Comparison of ENCODE assay signal across 1 cellular context in the genomic region with DNA sequence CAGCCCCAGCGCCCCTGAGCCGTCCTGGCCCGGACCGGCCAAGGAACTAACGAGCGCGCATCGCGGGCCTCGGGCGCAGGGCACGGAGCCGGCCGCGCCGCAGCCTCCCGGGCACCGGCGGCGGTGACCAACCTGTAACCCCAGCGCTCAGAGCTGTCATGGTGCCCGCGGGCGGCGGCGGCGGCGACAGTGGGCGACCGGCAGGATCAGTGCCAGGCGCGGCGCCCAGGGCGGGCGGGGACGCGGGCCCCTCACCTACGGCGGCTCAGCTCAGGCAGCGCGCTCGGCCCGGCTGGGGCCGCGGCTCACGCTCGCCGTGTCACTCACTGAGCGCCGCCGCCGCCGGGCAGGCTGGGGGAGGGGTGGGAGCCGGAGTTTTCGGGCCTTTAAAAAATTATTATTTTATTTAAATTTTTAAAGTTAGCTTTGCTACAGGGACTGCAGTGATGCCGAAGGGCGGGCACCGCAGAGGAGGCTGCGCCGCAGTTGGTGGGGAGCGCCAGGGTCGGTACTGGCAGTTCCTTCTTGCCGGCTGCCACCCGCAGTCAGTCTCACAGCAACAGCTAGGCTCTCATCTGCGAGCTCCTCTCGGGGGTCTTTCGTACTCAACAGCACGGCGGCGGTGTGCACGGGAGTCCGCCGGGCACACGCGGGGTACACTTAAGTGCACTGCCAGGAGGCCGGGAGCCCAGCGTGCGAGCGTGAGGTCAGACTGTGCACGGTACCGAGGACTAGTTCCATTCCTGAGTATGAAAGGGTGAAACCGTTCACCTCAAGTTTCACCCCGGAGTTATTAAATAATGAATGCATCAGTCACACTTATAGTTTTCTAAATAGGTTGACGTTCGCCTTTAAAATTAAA.
TF ChIP-seq lines count a peak whose summit lies in the region.

A gene (minus strand): TSS at position 328 of the 862 bp plus-strand sequence. CDS start 17,382 bp downstream, outside the sequence.

TF ChIP-seq in GM23338, 12 proteins besides CTCF, POLR2A, EP300 and RAD21 (continued from another document):
- TF ChIP-seq, protein P1, sequence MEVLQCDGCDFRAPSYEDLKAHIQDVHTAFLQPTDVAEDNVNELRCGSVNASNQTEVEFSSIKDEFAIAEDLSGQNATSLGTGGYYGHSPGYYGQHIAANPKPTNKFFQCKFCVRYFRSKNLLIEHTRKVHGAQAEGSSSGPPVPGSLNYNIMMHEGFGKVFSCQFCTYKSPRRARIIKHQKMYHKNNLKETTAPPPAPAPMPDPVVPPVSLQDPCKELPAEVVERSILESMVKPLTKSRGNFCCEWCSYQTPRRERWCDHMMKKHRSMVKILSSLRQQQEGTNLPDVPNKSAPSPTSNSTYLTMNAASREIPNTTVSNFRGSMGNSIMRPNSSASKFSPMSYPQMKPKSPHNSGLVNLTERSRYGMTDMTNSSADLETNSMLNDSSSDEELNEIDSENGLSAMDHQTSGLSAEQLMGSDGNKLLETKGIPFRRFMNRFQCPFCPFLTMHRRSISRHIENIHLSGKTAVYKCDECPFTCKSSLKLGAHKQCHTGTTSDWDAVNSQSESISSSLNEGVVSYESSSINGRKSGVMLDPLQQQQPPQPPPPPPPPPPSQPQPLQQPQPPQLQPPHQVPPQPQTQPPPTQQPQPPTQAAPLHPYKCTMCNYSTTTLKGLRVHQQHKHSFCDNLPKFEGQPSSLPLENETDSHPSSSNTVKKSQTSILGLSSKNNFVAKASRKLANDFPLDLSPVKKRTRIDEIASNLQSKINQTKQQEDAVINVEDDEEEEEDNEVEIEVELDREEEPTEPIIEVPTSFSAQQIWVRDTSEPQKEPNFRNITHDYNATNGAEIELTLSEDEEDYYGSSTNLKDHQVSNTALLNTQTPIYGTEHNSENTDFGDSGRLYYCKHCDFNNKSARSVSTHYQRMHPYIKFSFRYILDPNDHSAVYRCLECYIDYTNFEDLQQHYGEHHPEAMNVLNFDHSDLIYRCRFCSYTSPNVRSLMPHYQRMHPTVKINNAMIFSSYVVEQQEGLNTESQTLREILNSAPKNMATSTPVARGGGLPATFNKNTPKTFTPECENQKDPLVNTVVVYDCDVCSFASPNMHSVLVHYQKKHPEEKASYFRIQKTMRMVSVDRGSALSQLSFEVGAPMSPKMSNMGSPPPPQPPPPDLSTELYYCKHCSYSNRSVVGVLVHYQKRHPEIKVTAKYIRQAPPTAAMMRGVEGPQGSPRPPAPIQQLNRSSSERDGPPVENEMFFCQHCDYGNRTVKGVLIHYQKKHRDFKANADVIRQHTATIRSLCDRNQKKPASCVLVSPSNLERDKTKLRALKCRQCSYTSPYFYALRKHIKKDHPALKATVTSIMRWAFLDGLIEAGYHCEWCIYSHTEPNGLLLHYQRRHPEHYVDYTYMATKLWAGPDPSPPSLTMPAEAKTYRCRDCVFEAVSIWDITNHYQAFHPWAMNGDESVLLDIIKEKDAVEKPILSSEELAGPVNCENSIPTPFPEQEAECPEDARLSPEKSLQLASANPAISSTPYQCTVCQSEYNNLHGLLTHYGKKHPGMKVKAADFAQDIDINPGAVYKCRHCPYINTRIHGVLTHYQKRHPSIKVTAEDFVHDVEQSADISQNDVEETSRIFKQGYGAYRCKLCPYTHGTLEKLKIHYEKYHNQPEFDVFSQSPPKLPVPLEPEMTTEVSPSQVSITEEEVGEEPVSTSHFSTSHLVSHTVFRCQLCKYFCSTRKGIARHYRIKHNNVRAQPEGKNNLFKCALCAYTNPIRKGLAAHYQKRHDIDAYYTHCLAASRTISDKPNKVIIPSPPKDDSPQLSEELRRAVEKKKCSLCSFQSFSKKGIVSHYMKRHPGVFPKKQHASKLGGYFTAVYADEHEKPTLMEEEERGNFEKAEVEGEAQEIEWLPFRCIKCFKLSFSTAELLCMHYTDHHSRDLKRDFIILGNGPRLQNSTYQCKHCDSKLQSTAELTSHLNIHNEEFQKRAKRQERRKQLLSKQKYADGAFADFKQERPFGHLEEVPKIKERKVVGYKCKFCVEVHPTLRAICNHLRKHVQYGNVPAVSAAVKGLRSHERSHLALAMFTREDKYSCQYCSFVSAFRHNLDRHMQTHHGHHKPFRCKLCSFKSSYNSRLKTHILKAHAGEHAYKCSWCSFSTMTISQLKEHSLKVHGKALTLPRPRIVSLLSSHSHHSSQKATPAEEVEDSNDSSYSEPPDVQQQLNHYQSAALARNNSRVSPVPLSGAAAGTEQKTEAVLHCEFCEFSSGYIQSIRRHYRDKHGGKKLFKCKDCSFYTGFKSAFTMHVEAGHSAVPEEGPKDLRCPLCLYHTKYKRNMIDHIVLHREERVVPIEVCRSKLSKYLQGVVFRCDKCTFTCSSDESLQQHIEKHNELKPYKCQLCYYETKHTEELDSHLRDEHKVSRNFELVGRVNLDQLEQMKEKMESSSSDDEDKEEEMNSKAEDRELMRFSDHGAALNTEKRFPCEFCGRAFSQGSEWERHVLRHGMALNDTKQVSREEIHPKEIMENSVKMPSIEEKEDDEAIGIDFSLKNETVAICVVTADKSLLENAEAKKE (CRISPR knock-in tag; IDR thresholded peaks at IDR 0.05), result no peak
- TF ChIP-seq STAT1 (IDR thresholded peaks at IDR 0.05; ENCODE audit: unreplicated experiment) (no peak), NANOG (IDR thresholded peaks at IDR 0.05; ENCODE audit: borderline replicate concordance) (no peak), ZNF331 (CRISPR knock-in tag; IDR thresholded peaks at IDR 0.05; ENCODE audit: low read depth) (no peak), POLR2AphosphoS5 (IDR thresholded peaks at IDR 0.05; ENCODE audit: low read depth) (no peak), EZH2 (IDR thresholded peaks at IDR 0.05; ENCODE audit: low read depth, unreplicated experiment) (peak; percentile 12)
- TF ChIP-seq, protein P2, sequence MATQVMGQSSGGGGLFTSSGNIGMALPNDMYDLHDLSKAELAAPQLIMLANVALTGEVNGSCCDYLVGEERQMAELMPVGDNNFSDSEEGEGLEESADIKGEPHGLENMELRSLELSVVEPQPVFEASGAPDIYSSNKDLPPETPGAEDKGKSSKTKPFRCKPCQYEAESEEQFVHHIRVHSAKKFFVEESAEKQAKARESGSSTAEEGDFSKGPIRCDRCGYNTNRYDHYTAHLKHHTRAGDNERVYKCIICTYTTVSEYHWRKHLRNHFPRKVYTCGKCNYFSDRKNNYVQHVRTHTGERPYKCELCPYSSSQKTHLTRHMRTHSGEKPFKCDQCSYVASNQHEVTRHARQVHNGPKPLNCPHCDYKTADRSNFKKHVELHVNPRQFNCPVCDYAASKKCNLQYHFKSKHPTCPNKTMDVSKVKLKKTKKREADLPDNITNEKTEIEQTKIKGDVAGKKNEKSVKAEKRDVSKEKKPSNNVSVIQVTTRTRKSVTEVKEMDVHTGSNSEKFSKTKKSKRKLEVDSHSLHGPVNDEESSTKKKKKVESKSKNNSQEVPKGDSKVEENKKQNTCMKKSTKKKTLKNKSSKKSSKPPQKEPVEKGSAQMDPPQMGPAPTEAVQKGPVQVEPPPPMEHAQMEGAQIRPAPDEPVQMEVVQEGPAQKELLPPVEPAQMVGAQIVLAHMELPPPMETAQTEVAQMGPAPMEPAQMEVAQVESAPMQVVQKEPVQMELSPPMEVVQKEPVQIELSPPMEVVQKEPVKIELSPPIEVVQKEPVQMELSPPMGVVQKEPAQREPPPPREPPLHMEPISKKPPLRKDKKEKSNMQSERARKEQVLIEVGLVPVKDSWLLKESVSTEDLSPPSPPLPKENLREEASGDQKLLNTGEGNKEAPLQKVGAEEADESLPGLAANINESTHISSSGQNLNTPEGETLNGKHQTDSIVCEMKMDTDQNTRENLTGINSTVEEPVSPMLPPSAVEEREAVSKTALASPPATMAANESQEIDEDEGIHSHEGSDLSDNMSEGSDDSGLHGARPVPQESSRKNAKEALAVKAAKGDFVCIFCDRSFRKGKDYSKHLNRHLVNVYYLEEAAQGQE (IDR thresholded peaks at IDR 0.05; ENCODE audit: unreplicated experiment), result no peak
